14 cellular contexts compared by ENCODE assay signal in the genomic region with DNA sequence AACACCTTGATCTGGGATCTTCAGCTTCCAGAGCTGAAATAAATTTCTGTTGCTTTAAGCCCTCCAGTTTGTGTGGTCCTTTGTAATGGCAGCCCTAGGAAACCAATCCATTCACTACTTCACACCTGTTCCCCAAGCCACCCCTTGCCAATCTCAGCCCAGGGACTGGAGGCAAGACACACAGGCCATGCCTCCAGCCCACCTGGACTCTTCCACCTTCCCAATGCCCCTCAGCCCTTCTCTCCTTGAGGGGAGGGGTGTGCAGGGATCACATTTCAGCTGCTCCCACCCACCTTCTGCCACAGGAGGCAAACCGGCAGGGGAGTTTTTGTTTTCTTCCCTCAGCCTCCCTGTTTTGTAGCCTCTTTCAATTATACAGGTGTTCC. TPM values are rescaled to one million over a fixed set of nuclear protein-coding genes. Genes with fewer than 3 reads are reported as not detected.
DNase-seq lines count a peak whose midpoint lies in the region; ATAC-seq, FAIRE-seq and TF ChIP-seq lines count a peak whose summit lies in the region.
"Had no signal": no experiment of that assay in that cellular context is flagged by ENCODE, and none has a peak within 500 bp of the region (broad histone marks: within the 10 kb centered on the region; RNA-seq: fewer than 3 reads in every experiment).

No MANE protein-coding gene starts in this region.

- no peak for FAIRE-seq in bronchial epithelial cell (lab: Jason Lieb, UNC)

- no peak overlapping the region for H3K27ac Mint-ChIP-seq in MCF 10A (ENCODE audit: low read depth, unreplicated experiment)
- no peak overlapping the region for H3K27ac Mint-ChIP-seq in effector memory CD8-positive, alpha-beta T cell
- H3K27ac Mint-ChIP-seq: activated B cell treated with CpG ODN at 0.5 μM for 24 hours; activated naive CD4-positive, alpha-beta T cell treated with anti-CD3 and anti-CD28 coated beads, Interleukin-2, amount 10 ng/mL, durations not matched to agents 7 days and 5 days had no signal

- TF ChIP-seq CTCF in breast epithelium (IDR thresholded peaks at IDR 0.05): no peak
- TF ChIP-seq CTCF in MCF 10A (IDR thresholded peaks at IDR 0.05; ENCODE audit: unreplicated experiment): no peak
- no peak for TF ChIP-seq CTCF in bronchial epithelial cell (IDR thresholded peaks at IDR 0.05; ENCODE audit: insufficient read depth, low read length, severe bottlenecking)
- no peak for TF ChIP-seq CTCF in lower lobe of right lung (IDR thresholded peaks at IDR 0.05)
- TF ChIP-seq CTCF in thyroid gland (IDR thresholded peaks at IDR 0.05): no peak

- ATAC-seq in lower lobe of right lung (no peak), esophagus mucosa (no peak)
- ATAC-seq in effector memory CD8-positive, alpha-beta T cell (replicated peaks): no peak

- H3K4me3 Mint-ChIP-seq in MCF 10A (ENCODE audit: unreplicated experiment): no peak overlapping the region
- no peak overlapping the region for H3K4me3 Mint-ChIP-seq in effector memory CD8-positive, alpha-beta T cell

- H3K27me3 ChIP-seq in breast epithelium: no peaks in the 10 kb centered on the region
- H3K27me3 ChIP-seq in bronchial epithelial cell (ENCODE audit: control insufficient read depth, insufficient read depth, low read length): no peaks in the 10 kb centered on the region
- H3K27me3 ChIP-seq in lower lobe of right lung (ENCODE audit: low read depth): no peaks in the 10 kb centered on the region
- H3K27me3 ChIP-seq in thyroid gland: no peaks in the 10 kb centered on the region
- H3K27me3 ChIP-seq: ovary had no signal

- H3K9me3 Mint-ChIP-seq in MCF 10A (ENCODE audit: unreplicated experiment): no peaks in the 10 kb centered on the region
- no peaks in the 10 kb centered on the region for H3K9me3 Mint-ChIP-seq in effector memory CD8-positive, alpha-beta T cell
- H3K9me3 Mint-ChIP-seq: activated B cell treated with CpG ODN at 0.5 μM for 24 hours; activated naive CD4-positive, alpha-beta T cell treated with anti-CD3 and anti-CD28 coated beads, Interleukin-2, amount 10 ng/mL, durations not matched to agents 7 days and 5 days had no signal

- peak overlapping the region in 2 of 3 donors; percentile 72 to 79 for H3K4me3 ChIP-seq in breast epithelium
- peak overlapping the region; percentile 2 for H3K4me3 ChIP-seq in bronchial epithelial cell (ENCODE audit: low read depth, low read length)
- peak overlapping the region; percentile 86 for H3K4me3 ChIP-seq in lower lobe of right lung
- H3K4me3 ChIP-seq in thyroid gland (replicated peaks in 1 of 3): no peak overlapping the region

- no peak for TF ChIP-seq POLR2A in breast epithelium (IDR thresholded peaks at IDR 0.05)
- TF ChIP-seq POLR2A in thyroid gland (IDR thresholded peaks at IDR 0.05): no peak

- intact Hi-C loops in breast epithelium (cut with DNase I; ENCODE audit: low total_unique reads) (no loop called here), MCF 10A (cut with micrococcal nuclease) (no loop called here), lower lobe of right lung (cut with DNase I) (no loop called here), thyroid gland (cut with DNase I) (no loop called here)

- H3K27ac ChIP-seq in breast epithelium (peak overlapping the region in 1 of 2 donors; percentile 14), lower lobe of right lung (peak overlapping the region; percentile 88), thyroid gland (peak overlapping the region; percentile 24 to 82 (median 78))
- H3K27ac ChIP-seq: suprapubic skin had no signal

- no peaks in the 10 kb centered on the region for H3K36me3 ChIP-seq in breast epithelium
- peaks cover 9% of the 10 kb centered on the region for H3K36me3 ChIP-seq in bronchial epithelial cell (ENCODE audit: control insufficient read depth, insufficient read depth, low read length)
- no peaks in the 10 kb centered on the region for H3K36me3 ChIP-seq in lower lobe of right lung
- no peaks in the 10 kb centered on the region for H3K36me3 ChIP-seq in thyroid gland
- H3K36me3 ChIP-seq: ovary, suprapubic skin had no signal

- peaks cover 10% of the 10 kb centered on the region for H3K27me3 Mint-ChIP-seq in MCF 10A (ENCODE audit: insufficient read depth, unreplicated experiment)
- peaks cover 72 to 89% of the 10 kb centered on the region in 2 donors for H3K27me3 Mint-ChIP-seq in effector memory CD8-positive, alpha-beta T cell

- WGBS in thyroid gland, 2 donors: 91 to 92% methylated on average over 1 of the region's 1 CpG

- POLR2A ChIA-PET in MCF 10A (lab: Yijun Ruan, JAX): interaction anchor here (0.7 to 1.0 kb wide), 4 partner anchors 14 to 55 kb away, joined by 3 read pairs; no protein-coding TSS in a partner anchor

- BruUV-seq in MCF 10A (replicated peaks; lab: Mats Ljungman, UMichigan): no TSS peak

- CTCF ChIA-PET in MCF 10A (lab: Yijun Ruan, JAX): interaction anchor here (0.6 to 1.8 kb wide), 4 partner anchors 34 to 347 kb away, joined by 3 to 6 read pairs (median 4); no protein-coding TSS in a partner anchor

- DNase-seq in breast epithelium (ENCODE audit: low spot score in 2 of 2) (no peak), MCF 10A (ENCODE audit: unreplicated experiment) (no peak), bronchial epithelial cell (ENCODE audit: low read depth) (no peak), lower lobe of right lung (no peak), thyroid gland (no peak), NCI-H1436 (lab: John Stamatoyannopoulos, UW) (no peak)
- DNase-seq in effector memory CD8-positive, alpha-beta T cell: no peak
- DNase-seq: activated B cell treated with CpG ODN at 0.5 μM for 24 hours; activated naive CD4-positive, alpha-beta T cell treated with anti-CD3 and anti-CD28 coated beads, Interleukin-2, amount 10 ng/mL, durations not matched to agents 7 days and 5 days; central memory CD4-positive, alpha-beta T cell; NCI-H2081 treated with DMSO at 0.1 percent for 48 hours; ovary had no signal

- no peaks in the 10 kb centered on the region for H3K4me1 ChIP-seq in breast epithelium
- peaks cover 16% of the 10 kb centered on the region for H3K4me1 ChIP-seq in lower lobe of right lung
- H3K4me1 ChIP-seq in thyroid gland: peaks cover 8 to 12% of the 10 kb centered on the region in 2 donors

- H3K4me1 Mint-ChIP-seq in MCF 10A (ENCODE audit: insufficient read depth, unreplicated experiment): peaks cover 18% of the 10 kb centered on the region
- H3K4me1 Mint-ChIP-seq in effector memory CD8-positive, alpha-beta T cell (ENCODE audit: low read depth in 2 of 2): peaks cover 3 to 5% of the 10 kb centered on the region in 2 donors

- H3K9me3 ChIP-seq in breast epithelium (no peaks in the 10 kb centered on the region), lower lobe of right lung (no peaks in the 10 kb centered on the region), thyroid gland (no peaks in the 10 kb centered on the region)
- H3K9me3 ChIP-seq: ovary, suprapubic skin had no signal

- H3K36me3 Mint-ChIP-seq in MCF 10A (ENCODE audit: insufficient read depth, unreplicated experiment): no peaks in the 10 kb centered on the region
- H3K36me3 Mint-ChIP-seq in effector memory CD8-positive, alpha-beta T cell (ENCODE audit: insufficient read depth): no peaks in the 10 kb centered on the region

RNA-seq across cellular contexts. Expression of a gene that starts 1.5 kb away (rescaled TPM):
- total RNA-seq in breast epithelium (1 to 10 TPM in 2 of 3 donors, under 1 TPM in 1; 0.32 to 4.2 (median 3.6) TPM), MCF 10A (2022) (3.5 and 3.6 TPM in 2 replicates), bronchial epithelial cell (4.2 and 4.4 TPM in 2 replicates), lower lobe of right lung (15.5 TPM), thyroid gland (10 to 100 TPM in 2 of 4 donors, 1 to 10 TPM in 2; 6.3 to 11.8 (median 10.0) TPM), esophagus mucosa (2.6 TPM)

RNA-seq across cellular contexts. Expression of a gene that starts 59.5 kb away (rescaled TPM):
- total RNA-seq in breast epithelium: under 1 TPM; under 0.01 to 0.48 (median 0.44) TPM
- total RNA-seq in MCF 10A (2022): not detected in 2 replicates
- not detected in 2 replicates for total RNA-seq in bronchial epithelial cell
- 1.6 TPM for total RNA-seq in lower lobe of right lung
- total RNA-seq in thyroid gland: 1 to 10 TPM in 2 of 4 donors, not detected in 2; 1.1 TPM
- total RNA-seq in esophagus mucosa: 0.20 TPM
- total RNA-seq: activated B cell treated with CpG ODN at 0.5 μM for 24 hours had no signal

Comparison
In these comparisons a context has a peak if more than half of its experiments do, and no peak if none do; other contexts are left out.
1. H3K4me3 ChIP-seq: peak in breast epithelium (2 of 3), bronchial epithelial cell (single experiment) and lower lobe of right lung (single experiment); none in thyroid gland (0 of 3).